ENCODE assay signal across 31 cellular contexts in the genomic region with DNA sequence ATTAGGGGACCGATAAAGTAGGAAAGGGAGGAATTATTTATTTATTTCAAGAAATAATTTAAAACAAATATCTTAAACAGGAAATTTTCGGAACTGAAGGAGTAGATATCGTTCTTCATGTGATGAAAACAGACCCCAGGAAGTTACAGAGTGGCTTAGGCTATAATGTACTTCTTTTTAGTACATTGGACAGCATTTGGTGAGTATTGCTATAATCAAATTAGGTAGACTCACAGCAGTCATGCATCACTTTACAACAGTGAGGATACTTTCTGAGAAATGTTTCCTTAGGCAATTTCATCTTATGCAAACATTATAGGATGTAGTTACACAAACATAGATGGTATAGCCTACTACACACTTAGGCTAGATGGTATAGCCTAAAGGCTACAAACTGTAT. TPM values are rescaled to one million over a fixed set of nuclear protein-coding genes. Genes with fewer than 3 reads are reported as not detected.
"Had no signal": no experiment of that assay in that cellular context is flagged by ENCODE, and none has a peak within 500 bp of the region (broad histone marks: within the 10 kb centered on the region; RNA-seq: fewer than 3 reads in every experiment).

No MANE protein-coding gene starts in this region.

- H3K36me3 ChIP-seq: ascending aorta, cardiac muscle cell, colonic mucosa had no signal

- DNase-seq: activated B cell treated with CpG ODN at 0.5 μM for 24 hours; activated CD4-positive, alpha-beta memory T cell treated with anti-CD3 and anti-CD28 coated beads for 36 hours; activated CD4-positive, alpha-beta T cell treated with anti-CD3 and anti-CD28 coated beads for 4 hours; activated CD4-positive, alpha-beta T cell treated with anti-CD3 and anti-CD28 coated beads, Interleukin-2, amount 10 ng/mL, durations not matched to agents 24 days and 14 days; activated CD4-positive, alpha-beta T cell treated with anti-CD3 and anti-CD28 coated beads, Interleukin-2, amount 50 U/mL, for 1 hour; activated CD4-positive, alpha-beta T cell treated with anti-CD3 and anti-CD28 coated beads, Interleukin-2, amount 50 U/mL, for 4 hours; activated CD4-positive, CD25-positive, alpha-beta regulatory T cell treated with anti-CD3 and anti-CD28 coated beads, Interleukin-2, amount 50 U/mL, for 72 hours; activated CD8-positive, alpha-beta memory T cell treated with anti-CD3 and anti-CD28 coated beads, Interleukin-2, amount 50 U/mL, for 4 hours; activated CD8-positive, alpha-beta T cell treated with anti-CD3 and anti-CD28 coated beads for 36 hours; activated effector memory CD4-positive, alpha-beta T cell treated with anti-CD3 and anti-CD28 coated beads, Interleukin-2, amount 50 U/mL, for 16 hours; activated gamma-delta T cell treated with Interleukin-2 at 50 U/mL for 16 hours; activated naive CD4-positive, alpha-beta T cell; activated naive CD4-positive, alpha-beta T cell treated with anti-CD3 and anti-CD28 coated beads for 36 hours; activated naive CD4-positive, alpha-beta T cell treated with anti-CD3 and anti-CD28 coated beads, Interleukin-2, amount 50 U/mL, for 16 hours; activated naive CD8-positive, alpha-beta T cell treated with anti-CD3 and anti-CD28 coated beads, Interleukin-2, amount 10 ng/mL, durations not matched to agents 7 days and 5 days; activated naive CD8-positive, alpha-beta T cell treated with anti-CD3 and anti-CD28 coated beads, Interleukin-2, amount 50 U/mL, for 24 hours; activated T-cell treated with anti-CD3 and anti-CD28 coated beads for 4 hours; activated T-cell treated with anti-CD3 and anti-CD28 coated beads, Interleukin-2, amount 50 U/mL, for 1 hour; activated T-cell treated with anti-CD3 and anti-CD28 coated beads, Interleukin-2, amount 50 U/mL, for 4 hours; activated T-cell treated with anti-CD3 and anti-CD28 coated beads, Interleukin-2, amount 50 U/mL, for 72 hours; amygdala; anterior cingulate cortex; caudate nucleus; cerebellar nuclear complex; colonic mucosa; T-helper 9 cell had no signal

- H3K4me1 ChIP-seq: ascending aorta, colonic mucosa had no signal

- H3K4me3 ChIP-seq: ascending aorta, cardiac muscle cell, colonic mucosa had no signal

- ATAC-seq: activated CD8-positive, alpha-beta T cell treated with anti-CD3 and anti-CD28 coated beads for 36 hours; activated naive CD8-positive, alpha-beta T cell treated with anti-CD3 and anti-CD28 coated beads, Interleukin-2, amount 50 U/mL, for 24 hours; activated T-cell treated with anti-CD3 and anti-CD28 coated beads, Interleukin-2, amount 50 U/mL, for 4 hours; activated T-cell treated with anti-CD3 and anti-CD28 coated beads, Interleukin-2, amount 50 U/mL, for 72 hours; activated T-helper 17 cell treated with anti-CD3 and anti-CD28 coated beads, Interleukin-2, amount 50 U/mL, for 72 hours had no signal

- H3K27ac ChIP-seq: ascending aorta, cardiac muscle cell, colonic mucosa, VCaP had no signal

- H3K9me3 ChIP-seq: ascending aorta, colonic mucosa had no signal

- H3K27me3 ChIP-seq: ascending aorta, cardiac muscle cell, colonic mucosa had no signal

- FAIRE-seq: bronchial epithelial cell had no signal

RNA-seq across cellular contexts. Expression of gene FAM237B, which starts 33.0 kb away (rescaled TPM):
- polyA plus RNA-seq: cardiac muscle cell had no signal
